In genomic region chr6:139334791-139335446, GRCh38 we compare ENCODE assay signal across 10 cellular contexts. TPM values are rescaled to one million over a fixed set of nuclear protein-coding genes. Genes with fewer than 3 reads are reported as not detected.
DNase-seq lines count a peak whose midpoint lies in the region; ATAC-seq and TF ChIP-seq lines count a peak whose summit lies in the region.
"Had no signal": no experiment of that assay in that cellular context is flagged by ENCODE, and none has a peak within 500 bp of the region (broad histone marks: within the 10 kb centered on the region; RNA-seq: fewer than 3 reads in every experiment).

No MANE protein-coding gene starts in this region.

- no peak overlapping the region for H2AFZ ChIP-seq in Karpas-422 (ENCODE audit: low read length)

- H3K36me3 ChIP-seq in Karpas-422 (ENCODE audit: insufficient read depth, low read length) (no peaks in the 10 kb centered on the region), thoracic aorta (no peaks in the 10 kb centered on the region)

- CTCF ChIA-PET in MCF 10A (lab: Yijun Ruan, JAX) = interaction anchor here (1.1 to 2.0 kb wide), 4 partner anchors 11 to 115 kb away, joined by 3 to 10 read pairs (median 4); no protein-coding TSS in a partner anchor

- TF ChIP-seq CTCF in MCF 10A (IDR thresholded peaks at IDR 0.05; ENCODE audit: unreplicated experiment) = no peak
- TF ChIP-seq CTCF in thoracic aorta (IDR thresholded peaks at IDR 0.05) = no peak
- no peak for TF ChIP-seq CTCF in glutamatergic neuron (IDR thresholded peaks at IDR 0.05; ENCODE audit: partially characterized antibody, unreplicated experiment)

- H3K27ac Mint-ChIP-seq in MCF 10A (ENCODE audit: low read depth, unreplicated experiment) (peak overlapping the region; percentile 88), immature natural killer cell (no peak overlapping the region), glutamatergic neuron (ENCODE audit: unreplicated experiment) (no peak overlapping the region)

- ATAC-seq in thoracic aorta (ENCODE audit: insufficient number of reproducible peaks, low FRiP score, low read depth) (peak; percentile 92), GM18861 (IDR thresholded peaks at IDR 0.05; ENCODE audit: unreplicated experiment) (no peak)
- ATAC-seq: GM12878 had no signal

- no peaks in the 10 kb centered on the region for H3K9me3 Mint-ChIP-seq in MCF 10A (ENCODE audit: unreplicated experiment)
- no peaks in the 10 kb centered on the region for H3K9me3 Mint-ChIP-seq in immature natural killer cell
- H3K9me3 Mint-ChIP-seq in glutamatergic neuron (ENCODE audit: unreplicated experiment) = no peaks in the 10 kb centered on the region

- no peaks in the 10 kb centered on the region for H3K36me3 Mint-ChIP-seq in MCF 10A (ENCODE audit: insufficient read depth, unreplicated experiment)
- H3K36me3 Mint-ChIP-seq in immature natural killer cell = no peaks in the 10 kb centered on the region
- H3K36me3 Mint-ChIP-seq in glutamatergic neuron (ENCODE audit: unreplicated experiment) = no peaks in the 10 kb centered on the region

- H3K27me3 ChIP-seq in Karpas-422 (ENCODE audit: low read length) (no peaks in the 10 kb centered on the region), thoracic aorta (replicated peaks; ENCODE audit: insufficient read depth) (no peaks in the 10 kb centered on the region)

- intact Hi-C loops in MCF 10A (cut with micrococcal nuclease) = no loop called here

- DNase-seq in Karpas-422 (peak; percentile 71), MCF 10A (ENCODE audit: unreplicated experiment) (peak; percentile 88), kidney glomerular epithelial cell (lab: John Stamatoyannopoulos, UW) (peak; percentile 33), thoracic aorta (ENCODE audit: low spot score) (no peak), immature natural killer cell (no peak), NCI-H187 treated with DMSO at 0.1 percent for 48 hours (lab: John Stamatoyannopoulos, UW) (no peak), glutamatergic neuron (no peak)
- DNase-seq: NCI-H1092 treated with DMSO at 0.1 percent for 48 hours had no signal

- TSS peak; percentile 93 for BruUV-seq in MCF 10A (replicated peaks; lab: Mats Ljungman, UMichigan)

- no peaks in the 10 kb centered on the region; the same call in 1 of the 2 replicates for H3K79me2 ChIP-seq in Karpas-422 (ENCODE audit: low read length)

- POLR2A ChIA-PET in MCF 10A (lab: Yijun Ruan, JAX) = interaction anchor here (1.4 to 3.6 kb wide), 2 partner anchors 10 to 40 kb away, joined by 5 to 11 read pairs; partner anchors contain the start of gene CITED2

- peak overlapping the region; percentile 96 for H3K27ac ChIP-seq in Karpas-422 (ENCODE audit: low read length)
- H3K27ac ChIP-seq in thoracic aorta = peak overlapping the region; percentile 72 to 76

- H3K4me3 ChIP-seq in Karpas-422 (ENCODE audit: low read length) = peak overlapping the region; percentile 49
- H3K4me3 ChIP-seq in thoracic aorta = peak overlapping the region; percentile 34
- H3K4me3 ChIP-seq: GM12878 had no signal

- H3K9me3 ChIP-seq in Karpas-422 (ENCODE audit: low read length) = no peaks in the 10 kb centered on the region
- H3K9me3 ChIP-seq in thoracic aorta = no peaks in the 10 kb centered on the region

- no peaks in the 10 kb centered on the region for H3K9me2 ChIP-seq in Karpas-422 (replicated peaks; ENCODE audit: insufficient read depth, low read length)

- H3K4me1 ChIP-seq in Karpas-422 (ENCODE audit: low read length) (peaks cover 61% of the 10 kb centered on the region), thoracic aorta (ENCODE audit: control insufficient read depth in 1 of 2, low read depth in 2 of 2) (peaks cover 17 to 32% of the 10 kb centered on the region in 2 donors)

- peak overlapping the region; percentile 26 for H3K4me3 Mint-ChIP-seq in MCF 10A (ENCODE audit: unreplicated experiment)
- no peak overlapping the region for H3K4me3 Mint-ChIP-seq in immature natural killer cell
- H3K4me3 Mint-ChIP-seq in glutamatergic neuron (ENCODE audit: unreplicated experiment) = no peak overlapping the region

- peak overlapping the region; percentile 70 for H3K4me2 ChIP-seq in Karpas-422 (ENCODE audit: low read depth, low read length, poor library complexity, severe bottlenecking)

- H3K27me3 Mint-ChIP-seq in MCF 10A (ENCODE audit: insufficient read depth, unreplicated experiment) (no peaks in the 10 kb centered on the region), immature natural killer cell (ENCODE audit: low read depth in 3 of 3) (peaks cover 0 to 1% (median 0%) of the 10 kb centered on the region in 3 donors), glutamatergic neuron (ENCODE audit: unreplicated experiment) (no peaks in the 10 kb centered on the region)

- H3K4me1 Mint-ChIP-seq in MCF 10A (ENCODE audit: insufficient read depth, unreplicated experiment) (peaks cover 30% of the 10 kb centered on the region), immature natural killer cell (no peaks in the 10 kb centered on the region), glutamatergic neuron (ENCODE audit: low read depth, unreplicated experiment) (no peaks in the 10 kb centered on the region)

- no peaks in the 10 kb centered on the region for H4K20me1 ChIP-seq in Karpas-422 (ENCODE audit: insufficient read depth, low read depth, low read length)

- peak overlapping the region; percentile 64 for H3K9ac ChIP-seq in Karpas-422 (ENCODE audit: low read length)

RNA-seq across cellular contexts. Expression of gene CITED2, which starts 39.5 kb away (rescaled TPM):
- 67.7 and 77.2 TPM in 2 replicates for total RNA-seq in Karpas-422 (2014; rRNA removed; shearing (Covaris generic); ENCODE audit: low replicate concordance)
- total RNA-seq in MCF 10A (2022) = 50.4 and 62.0 TPM in 2 replicates
- total RNA-seq in thoracic aorta = 10 to 100 TPM; 43.5 to 62.7 TPM
- polyA plus RNA-seq in immature natural killer cell = 10 to 100 TPM; 11.1 to 36.3 (median 18.4) TPM
- total RNA-seq in glutamatergic neuron (ENCODE audit: unreplicated experiment) = 66.5 TPM

RNA-seq across cellular contexts. Expression of gene TXLNB, which starts 43.1 kb away (rescaled TPM):
- 14.6 and 16.3 TPM in 2 replicates for total RNA-seq in Karpas-422 (2014; rRNA removed; shearing (Covaris generic); ENCODE audit: low replicate concordance)
- total RNA-seq in MCF 10A (2022) = not detected in 2 replicates
- total RNA-seq in thoracic aorta = under 1 TPM; 0.49 to 0.81 TPM
- under 1 TPM in 2 of 3 donors, not detected in 1; 0.08 to 0.32 TPM for polyA plus RNA-seq in immature natural killer cell
- not detected for total RNA-seq in glutamatergic neuron (ENCODE audit: unreplicated experiment)

Comparison
In these comparisons a context has a peak if more than half of its experiments do, and no peak if none do; other contexts are left out.
1. DNase-seq: peak in Karpas-422 (single experiment), MCF 10A (single experiment) and kidney glomerular epithelial cell (single experiment); none in thoracic aorta (single experiment), immature natural killer cell (0 of 3), NCI-H187 treated with DMSO at 0.1 percent for 48 hours (single experiment) and glutamatergic neuron (single experiment).